In the genomic region with DNA sequence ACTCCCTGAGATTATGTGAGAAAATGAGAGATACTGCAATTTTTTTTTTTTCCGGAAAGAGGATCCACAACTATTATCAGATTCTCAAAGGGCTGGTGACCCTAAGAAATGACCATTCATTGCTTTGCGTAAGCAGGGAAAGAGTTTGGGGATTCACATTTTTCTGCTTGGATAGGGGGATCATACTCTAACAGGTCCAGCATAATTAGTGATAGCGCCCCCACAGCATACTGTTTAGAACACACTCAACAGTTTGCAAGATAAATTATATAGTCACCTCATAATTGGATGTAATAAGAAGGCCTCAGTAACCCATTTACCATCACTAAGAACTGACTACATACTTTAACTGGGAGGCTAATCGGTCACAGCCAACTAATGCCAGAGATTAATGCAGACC, we compare ENCODE assay signal across 9 cellular contexts. TPM values are rescaled to one million over a fixed set of nuclear protein-coding genes. Genes with fewer than 3 reads are reported as not detected.
DNase-seq lines count a peak whose midpoint lies in the region; ATAC-seq, FAIRE-seq and TF ChIP-seq lines count a peak whose summit lies in the region.
"Had no signal": no experiment of that assay in that cellular context is flagged by ENCODE, and none has a peak within 500 bp of the region (broad histone marks: within the 10 kb centered on the region; RNA-seq: fewer than 3 reads in every experiment).

No MANE protein-coding gene starts in this region.

- H3K9me3 ChIP-seq in cardiac muscle cell (ENCODE audit: low read depth) (no peaks in the 10 kb centered on the region), heart right ventricle (no peaks in the 10 kb centered on the region), upper lobe of right lung (no peaks in the 10 kb centered on the region)

- H3K27me3 Mint-ChIP-seq in T-cell = no peaks in the 10 kb centered on the region

- no peak for ATAC-seq in heart right ventricle
- ATAC-seq in T-cell (replicated peaks in 1 of 4) = no peak
- no peak for ATAC-seq in upper lobe of right lung

- TF ChIP-seq CTCF in cardiac muscle cell (IDR thresholded peaks at IDR 0.05; ENCODE audit: low read depth, low read length) = peak; percentile 22
- peak in 2 of 9 donors; percentile 5 to 6 for TF ChIP-seq CTCF in heart right ventricle (IDR thresholded peaks at IDR 0.05)
- TF ChIP-seq CTCF in fibroblast of villous mesenchyme (IDR thresholded peaks at IDR 0.05; ENCODE audit: insufficient read depth, low read depth, low read length) = peak; percentile 15
- TF ChIP-seq CTCF in upper lobe of right lung (IDR thresholded peaks at IDR 0.05) = peak; percentile 9

- no peak overlapping the region for H3K27ac Mint-ChIP-seq in T-cell

- peaks cover 38 to 41% (median 40%) of the 10 kb centered on the region in 3 donors for H3K4me1 Mint-ChIP-seq in T-cell

- intact Hi-C loops in heart right ventricle (cut with DNase I) (no loop called here), upper lobe of right lung (cut with DNase I) (no loop called here)

- H3K9me3 Mint-ChIP-seq in T-cell = no peaks in the 10 kb centered on the region

- H3K27ac ChIP-seq in cardiac muscle cell = no peak overlapping the region
- H3K27ac ChIP-seq in heart right ventricle = no peak overlapping the region
- no peak overlapping the region for H3K27ac ChIP-seq in upper lobe of right lung

- peaks cover 15% of the 10 kb centered on the region for H3K36me3 Mint-ChIP-seq in T-cell

- H3K27me3 ChIP-seq in cardiac muscle cell (no peaks in the 10 kb centered on the region), heart right ventricle (no peaks in the 10 kb centered on the region), upper lobe of right lung (no peaks in the 10 kb centered on the region)

- H3K4me1 ChIP-seq in cardiac muscle cell (ENCODE audit: low read depth) (peaks cover 9% of the 10 kb centered on the region), heart right ventricle (peaks cover 8 to 25% (median 20%) of the 10 kb centered on the region in 9 donors), upper lobe of right lung (peaks cover 12% of the 10 kb centered on the region)

- WGBS in heart right ventricle, 2 donors = 81 to 85% methylated on average over 4 of the region's 4 CpGs

- CTCF ChIA-PET in T-cell (lab: Charles Lee) = no interaction called here

- POLR2A ChIA-PET in T-cell (lab: Charles Lee) = no interaction called here

- no peak for FAIRE-seq in frontal cortex (lab: Jason Lieb, UNC)

- H3K4me3 ChIP-seq in cardiac muscle cell (no peak overlapping the region), heart right ventricle (peak overlapping the region in 5 of 10 donors; percentile 71 to 99 (median 90)), fibroblast of villous mesenchyme (ENCODE audit: low read depth, low read length) (peak overlapping the region; percentile 90), upper lobe of right lung (no peak overlapping the region)

- H3K36me3 ChIP-seq in cardiac muscle cell (peaks cover 38% of the 10 kb centered on the region), heart right ventricle (peaks cover 0 to 52% (median 37%) of the 10 kb centered on the region in 9 donors), upper lobe of right lung (peaks cover 45% of the 10 kb centered on the region)

- peak in 1 of 2 donors; percentile 6 for DNase-seq in cardiac muscle cell (ENCODE audit: low read depth in 1 of 2, low spot score in 1 of 2)
- DNase-seq in heart right ventricle = no peak
- no peak for DNase-seq in T-cell
- no peak for DNase-seq in fibroblast of villous mesenchyme (ENCODE audit: low read depth)
- DNase-seq in upper lobe of right lung = no peak
- no peak for DNase-seq in frontal cortex (ENCODE audit: low spot score in 2 of 2)
- no peak for DNase-seq in ecto neural progenitor cell (ENCODE audit: low spot score)
- no peak for DNase-seq in NOMO-1 treated with DMSO at 0.1 percent for 48 hours (lab: John Stamatoyannopoulos, UW; ENCODE audit: unreplicated experiment)
- DNase-seq: NCI-H1417 had no signal

- peak overlapping the region; percentile 95 to 97 (median 97) for H3K4me3 Mint-ChIP-seq in T-cell

RNA-seq across cellular contexts. Expression of a gene that starts 1.9 kb away (rescaled TPM):
- total RNA-seq in cardiac muscle cell = 245 and 330 TPM in 2 replicates
- 282 and 287 TPM in 2 replicates for polyA plus RNA-seq in cardiac muscle cell
- 100 to 1,000 TPM; 102 to 142 (median 127) TPM for total RNA-seq in heart right ventricle
- 100 to 1,000 TPM in 1 of 2 donors, 10 to 100 TPM in 1; 76.2 to 212 TPM for polyA plus RNA-seq in heart right ventricle
- 100 to 1,000 TPM in 4 of 5 donors, 10 to 100 TPM in 1; 87.2 to 138 (median 124) TPM for total RNA-seq in T-cell
- total RNA-seq in fibroblast of villous mesenchyme = 268 and 431 TPM in 2 replicates
- total RNA-seq in upper lobe of right lung = 120 TPM
- total RNA-seq in frontal cortex = 355 TPM

RNA-seq across cellular contexts. Expression of a gene that starts 2.1 kb away (rescaled TPM):
- total RNA-seq in cardiac muscle cell (not detected in 2 replicates), heart right ventricle (under 1 TPM in 3 of 10 donors, not detected in 7; 0.64 to 0.79 (median 0.66) TPM), T-cell (under 1 TPM in 1 of 5 donors, not detected in 4; 0.93 TPM), fibroblast of villous mesenchyme (not detected in 2 replicates), upper lobe of right lung (not detected), frontal cortex (not detected)
- polyA plus RNA-seq in cardiac muscle cell (1.1 and 4.7 TPM in 2 replicates), heart right ventricle (not detected)

RNA-seq across cellular contexts. Expression of a gene that starts 32.8 kb away (rescaled TPM):
- total RNA-seq in cardiac muscle cell = not detected in 2 replicates
- polyA plus RNA-seq in cardiac muscle cell = not detected in 2 replicates
- total RNA-seq in heart right ventricle = not detected
- not detected for polyA plus RNA-seq in heart right ventricle
- total RNA-seq in T-cell = under 1 TPM in 1 of 5 donors, not detected in 4; 0.35 TPM
- total RNA-seq in fibroblast of villous mesenchyme = not detected in 2 replicates
- not detected for total RNA-seq in upper lobe of right lung
- total RNA-seq in frontal cortex = not detected

RNA-seq across cellular contexts. Expression of a gene that starts 37.1 kb away (rescaled TPM):
- 0.98 TPM in 1 of 2 replicates, not detected in the other for total RNA-seq in cardiac muscle cell
- 0.21 TPM in 1 of 2 replicates, not detected in the other for polyA plus RNA-seq in cardiac muscle cell
- not detected for total RNA-seq in heart right ventricle
- polyA plus RNA-seq in heart right ventricle = not detected
- under 1 TPM in 2 of 5 donors, not detected in 3; 0.39 to 0.88 TPM for total RNA-seq in T-cell
- 0.32 TPM in 1 of 2 replicates, not detected in the other for total RNA-seq in fibroblast of villous mesenchyme
- total RNA-seq in upper lobe of right lung = not detected
- total RNA-seq in frontal cortex = 0.82 TPM

RNA-seq across cellular contexts. Expression of a gene that starts 40.8 kb away (rescaled TPM):
- total RNA-seq in cardiac muscle cell (54.9 and 57.7 TPM in 2 replicates), heart right ventricle (10 to 100 TPM; 10.9 to 43.8 (median 14.2) TPM), T-cell (10 to 100 TPM; 18.7 to 25.4 (median 24.1) TPM), fibroblast of villous mesenchyme (55.3 and 55.4 TPM in 2 replicates), upper lobe of right lung (61.1 TPM), frontal cortex (7.3 TPM)
- polyA plus RNA-seq in cardiac muscle cell (49.0 and 55.3 TPM in 2 replicates), heart right ventricle (10 to 100 TPM; 11.9 to 25.6 TPM)
